26 cellular contexts compared by ENCODE assay signal in the genomic region with DNA sequence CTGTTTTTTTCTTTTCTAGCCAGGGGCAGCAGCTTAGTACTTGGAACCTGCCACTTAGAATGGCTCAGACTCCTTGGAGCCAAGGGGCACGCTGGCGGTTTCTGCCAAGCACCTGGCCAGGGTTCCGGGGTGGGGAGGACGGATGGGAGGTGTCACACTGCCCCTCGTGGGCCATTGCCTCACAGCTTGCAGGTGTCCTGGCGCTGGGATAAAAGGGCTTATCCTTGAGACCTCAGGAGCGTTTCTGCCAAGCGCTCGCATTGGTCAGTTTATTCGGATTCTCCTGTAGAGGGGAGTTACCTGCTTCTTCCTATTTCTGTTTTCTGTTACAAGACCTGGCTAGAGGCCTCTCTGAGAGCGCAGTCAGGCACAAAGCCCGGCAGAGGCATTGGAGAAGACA.
DNase-seq lines count a peak whose midpoint lies in the region; ATAC-seq and TF ChIP-seq lines count a peak whose summit lies in the region.
"Had no signal": no experiment of that assay in that cellular context is flagged by ENCODE, and none has a peak within 500 bp of the region (broad histone marks: within the 10 kb centered on the region; RNA-seq: fewer than 3 reads in every experiment).

No MANE protein-coding gene starts in this region.

- DNase-seq in NCI-H1105 treated with DMSO at 0.1 percent for 48 hours (lab: John Stamatoyannopoulos, UW) (peak; percentile 40), chondrocyte (ENCODE audit: low spot score) (no peak), posterior vena cava (ENCODE audit: low spot score) (peak; percentile 73), NCI-H446 (lab: John Stamatoyannopoulos, UW) (no peak), DMS 273 (lab: John Stamatoyannopoulos, UW; ENCODE audit: unreplicated experiment) (no peak)
- DNase-seq: activated CD8-positive, alpha-beta memory T cell treated with anti-CD3 and anti-CD28 coated beads, Interleukin-2, amount 50 U/mL, for 4 hours; activated effector memory CD4-positive, alpha-beta T cell treated with Interleukin-2 at 50 U/mL for 16 hours; body of pancreas; effector memory CD8-positive, alpha-beta T cell; foreskin keratinocyte; GM23248; immature natural killer cell; Kasumi-1; MV-4-11; NCI-H1694; NCI-H2227 treated with DMSO at 0.1 percent for 48 hours; NCI-H82; SK-N-SH; upper lobe of left lung had no signal

- no peaks in the 10 kb centered on the region for H3K9me3 Mint-ChIP-seq in chondrocyte (ENCODE audit: low read depth)
- H3K9me3 Mint-ChIP-seq: effector memory CD8-positive, alpha-beta T cell; immature natural killer cell had no signal

- H3K4me1 ChIP-seq in BLaER1 = peaks cover 100% of the 10 kb centered on the region
- H3K4me1 ChIP-seq: body of pancreas, foreskin keratinocyte had no signal

- H3K4me3 Mint-ChIP-seq in chondrocyte (ENCODE audit: unreplicated experiment) = no peak overlapping the region
- H3K4me3 Mint-ChIP-seq: B cell; effector memory CD8-positive, alpha-beta T cell; immature natural killer cell had no signal

- H3K36me3 Mint-ChIP-seq in chondrocyte (ENCODE audit: low read depth) = no peaks in the 10 kb centered on the region

- no peaks in the 10 kb centered on the region for H3K27me3 ChIP-seq in BLaER1
- H3K27me3 ChIP-seq: body of pancreas, foreskin keratinocyte, upper lobe of left lung had no signal

- peaks cover 92% of the 10 kb centered on the region for H3K36me3 ChIP-seq in BLaER1
- H3K36me3 ChIP-seq: upper lobe of left lung had no signal

- peak overlapping the region; percentile 53 for H3K27ac Mint-ChIP-seq in chondrocyte (ENCODE audit: unreplicated experiment)
- H3K27ac Mint-ChIP-seq: B cell, immature natural killer cell had no signal

- H3K4me3 ChIP-seq in BLaER1 = no peak overlapping the region
- H3K4me3 ChIP-seq: body of pancreas, coronary artery, GM23248, upper lobe of left lung had no signal

- peak overlapping the region; percentile 39 for H3K27ac ChIP-seq in BLaER1
- H3K27ac ChIP-seq: body of pancreas, coronary artery, foreskin keratinocyte, GM23248, upper lobe of left lung had no signal

- no peak for TF ChIP-seq CTCF in chondrocyte (IDR thresholded peaks at IDR 0.05)

- H3K9me3 ChIP-seq in BLaER1 = no peaks in the 10 kb centered on the region
- H3K9me3 ChIP-seq: body of pancreas, SK-N-SH, upper lobe of left lung had no signal

- no peak overlapping the region for H3K9ac ChIP-seq in BLaER1
- H3K9ac ChIP-seq: GM23248, SK-N-SH had no signal

- peaks cover 11% of the 10 kb centered on the region for H3K4me1 Mint-ChIP-seq in chondrocyte (ENCODE audit: low read depth)

- ATAC-seq in HG03175 (IDR thresholded peaks at IDR 0.05; ENCODE audit: unreplicated experiment) (no peak), HG03108 (IDR thresholded peaks at IDR 0.05; ENCODE audit: unreplicated experiment) (no peak)
- ATAC-seq: body of pancreas; effector memory CD8-positive, alpha-beta T cell; esophagus mucosa; foreskin keratinocyte; left lobe of liver had no signal

- no peaks in the 10 kb centered on the region for H3K27me3 Mint-ChIP-seq in chondrocyte (ENCODE audit: low read depth)
- H3K27me3 Mint-ChIP-seq: B cell; effector memory CD8-positive, alpha-beta T cell had no signal

- H3K4me2 ChIP-seq in BLaER1 = 0 out of 2 replicates have a peak overlapping the region, but pooled peaks have one; percentile 3
- H3K4me2 ChIP-seq: SK-N-SH had no signal

- peaks cover 100% of the 10 kb centered on the region for H4K20me1 ChIP-seq in BLaER1

- intact Hi-C loops in posterior vena cava (cut with DNase I) = loop anchor here in 1 of 2 donors (10.0 kb wide), 1 partner anchor 104 kb away; no protein-coding TSS in a partner anchor

Comparison
In these comparisons a context has a peak if more than half of its experiments do, and no peak if none do; other contexts are left out.
1. DNase-seq: peak in NCI-H1105 treated with DMSO at 0.1 percent for 48 hours (single experiment) and posterior vena cava (single experiment); none in chondrocyte (single experiment), NCI-H446 (0 of 2) and DMS 273 (single experiment).